Comparison of ENCODE assay signal across 13 cellular contexts in genomic region chr17:77308768-77309726, GRCh38.
DNase-seq lines count a peak whose midpoint lies in the region; ATAC-seq, FAIRE-seq and TF ChIP-seq lines count a peak whose summit lies in the region.
"Had no signal": no experiment of that assay in that cellular context is flagged by ENCODE, and none has a peak within 500 bp of the region (broad histone marks: within the 10 kb centered on the region; RNA-seq: fewer than 3 reads in every experiment).

No MANE protein-coding gene starts in this region.

- TF ChIP-seq CTCF in fibroblast of pulmonary artery (IDR thresholded peaks at IDR 0.05; ENCODE audit: low read length, missing control alignments) (no peak), parathyroid adenoma (IDR thresholded peaks at IDR 0.05) (no peak), tibial artery (IDR thresholded peaks at IDR 0.05) (no peak)

- H3K4me1 ChIP-seq in parathyroid adenoma (peaks cover 28% of the 10 kb centered on the region), tibial artery (peaks cover 0 to 47% (median 17%) of the 10 kb centered on the region in 4 donors)

- peak; percentile 79 for FAIRE-seq in RCC 7860 (lab: Jason Lieb, UNC)

- H3K27ac ChIP-seq in parathyroid adenoma (peak overlapping the region; percentile 63), tibial artery (no peak overlapping the region)

- H3K36me3 ChIP-seq in parathyroid adenoma (ENCODE audit: control insufficient read depth, insufficient read depth, low read length) (no peaks in the 10 kb centered on the region), tibial artery (no peaks in the 10 kb centered on the region)

- H3K9me3 ChIP-seq in parathyroid adenoma (ENCODE audit: control insufficient read depth, low read length) (no peaks in the 10 kb centered on the region), tibial artery (no peaks in the 10 kb centered on the region)

- no peak overlapping the region for H3K4me2 ChIP-seq in parathyroid adenoma (ENCODE audit: low read length)

- ATAC-seq in HG03354 (IDR thresholded peaks at IDR 0.05; ENCODE audit: poor library complexity, severe bottlenecking, unreplicated experiment): no peak

- H2AFZ ChIP-seq in parathyroid adenoma: no peak overlapping the region

- intact Hi-C loops in tibial artery (cut with DNase I; ENCODE audit: low total_unique reads): no loop called here

- H3K27me3 ChIP-seq in parathyroid adenoma (ENCODE audit: control insufficient read depth, insufficient read depth, low read length) (no peaks in the 10 kb centered on the region), tibial artery (no peaks in the 10 kb centered on the region)

- H3K4me3 ChIP-seq in fibroblast of pulmonary artery (replicated peaks; ENCODE audit: low read depth, low read length) (no peak overlapping the region), parathyroid adenoma (ENCODE audit: low read depth, low read length) (no peak overlapping the region), tibial artery (no peak overlapping the region)

- no peak overlapping the region for H3K9ac ChIP-seq in parathyroid adenoma

- DNase-seq in Daoy (ENCODE audit: low read depth): peak; percentile 89
- DNase-seq in RCC 7860 (ENCODE audit: low spot score): peak; percentile 62
- DNase-seq in fibroblast of pulmonary artery (ENCODE audit: low read depth): peak; percentile 63
- DNase-seq in tibial artery: no peak
- DNase-seq in central memory CD4-positive, alpha-beta T cell: no peak
- DNase-seq in NCI-H2029 treated with DMSO at 0.1 percent for 48 hours (lab: John Stamatoyannopoulos, UW): no peak
- DNase-seq: activated naive CD4-positive, alpha-beta T cell treated with anti-CD3 and anti-CD28 coated beads for 36 hours; DMS 273 treated with DMSO at 0.1 percent for 48 hours; KG1; NCI-H526 treated with DMSO at 0.1 percent for 48 hours; stimulated activated CD4-positive, alpha-beta T cell treated with anti-CD3 and anti-CD28 coated beads, Interleukin-4, amount 100 ng/mL, for 24 hours had no signal

- H3K79me2 ChIP-seq in parathyroid adenoma: peaks cover 71% of the 10 kb centered on the region

Comparison
In these comparisons a context has a peak if more than half of its experiments do, and no peak if none do; other contexts are left out.
1. DNase-seq: peak in Daoy (single experiment), RCC 7860 (single experiment) and fibroblast of pulmonary artery (single experiment); none in tibial artery (0 of 2), central memory CD4-positive, alpha-beta T cell (single experiment) and NCI-H2029 treated with DMSO at 0.1 percent for 48 hours (single experiment).